8 cellular contexts compared by ENCODE assay signal in genomic region chr6:2839982-2840793, GRCh38. TPM values are rescaled to one million over a fixed set of nuclear protein-coding genes. Genes with fewer than 3 reads are reported as not detected.
DNase-seq lines count a peak whose midpoint lies in the region; ATAC-seq and TF ChIP-seq lines count a peak whose summit lies in the region.

No MANE protein-coding gene starts in this region.

- ATAC-seq in DND-41 (ENCODE audit: insufficient read depth, low read depth) (no peak), HG03108 (IDR thresholded peaks at IDR 0.05; ENCODE audit: unreplicated experiment) (no peak), HG03095 (IDR thresholded peaks at IDR 0.05; ENCODE audit: unreplicated experiment) (no peak)

- H3K4me3 ChIP-seq in DND-41 (ENCODE audit: low read depth in 1 of 2, low read length in 2 of 2) (peak overlapping the region in 1 of 2 experiments; percentile 55; a peak in 1 of 4 replicates), WERI-Rb-1 (ENCODE audit: low read depth, low read length) (no peak overlapping the region), fibroblast of the aortic adventitia (ENCODE audit: low read depth, low read length) (peak overlapping the region; percentile 61)

- peaks cover 6% of the 10 kb centered on the region for H3K79me2 ChIP-seq in DND-41 (ENCODE audit: insufficient read depth, low read length)

- H3K27ac ChIP-seq in DND-41 (ENCODE audit: low read length) (peak overlapping the region; percentile 37; the same call in 1 of the 2 replicates), WERI-Rb-1 (peak overlapping the region; percentile 74)

- no peaks in the 10 kb centered on the region for H4K20me1 ChIP-seq in DND-41 (ENCODE audit: insufficient read depth, low read length)

- peak overlapping the region; percentile 76 for H3K4me2 ChIP-seq in DND-41 (ENCODE audit: insufficient read depth, low read length)

- TF ChIP-seq CTCF in DND-41 (IDR thresholded peaks at IDR 0.05; ENCODE audit: borderline replicate concordance, extremely low read depth, low read length, poor library complexity, severe bottlenecking) (no peak), WERI-Rb-1 (IDR thresholded peaks at IDR 0.05; ENCODE audit: low read depth, low read length) (no peak), fibroblast of the aortic adventitia (IDR thresholded peaks at IDR 0.05; ENCODE audit: insufficient read depth, low read length) (no peak)

- H3K9ac ChIP-seq in DND-41 (ENCODE audit: low read depth, low read length) = peak overlapping the region; percentile 56

- no peak for DNase-seq in DND-41
- DNase-seq in WERI-Rb-1 = no peak
- DNase-seq in fibroblast of the aortic adventitia (ENCODE audit: low read depth) = no peak
- DNase-seq in putamen (ENCODE audit: low spot score) = peak; percentile 63
- no peak for DNase-seq in NCI-H2227 (lab: John Stamatoyannopoulos, UW; ENCODE audit: unreplicated experiment)
- no peak for DNase-seq in ecto neural progenitor cell (ENCODE audit: low spot score)

- H3K9me3 ChIP-seq in DND-41 (ENCODE audit: insufficient read depth, low read length, severe bottlenecking) (no peaks in the 10 kb centered on the region), WERI-Rb-1 (ENCODE audit: severe bottlenecking) (no peaks in the 10 kb centered on the region)

- H3K27me3 ChIP-seq in DND-41 (ENCODE audit: insufficient read depth, low read length, poor library complexity) (no peaks in the 10 kb centered on the region), WERI-Rb-1 (ENCODE audit: insufficient read depth, low read depth, severe bottlenecking) (no peaks in the 10 kb centered on the region)

- peaks cover 19% of the 10 kb centered on the region for H3K36me3 ChIP-seq in DND-41 (ENCODE audit: insufficient read depth, low read length)
- H3K36me3 ChIP-seq in WERI-Rb-1 = peaks cover 27% of the 10 kb centered on the region

- H3K4me1 ChIP-seq in DND-41 (ENCODE audit: insufficient read depth, low read length) = peaks cover 21% of the 10 kb centered on the region

- H2AFZ ChIP-seq in DND-41 (ENCODE audit: low read depth, low read length) = no peak overlapping the region

RNA-seq across cellular contexts. Expression of gene SERPINB1, which starts 1.5 kb away (rescaled TPM):
- 8.6 and 22.1 TPM in 2 replicates for total RNA-seq in fibroblast of the aortic adventitia (ENCODE audit: low replicate concordance)
